17 cellular contexts compared by ENCODE assay signal in the genomic region with DNA sequence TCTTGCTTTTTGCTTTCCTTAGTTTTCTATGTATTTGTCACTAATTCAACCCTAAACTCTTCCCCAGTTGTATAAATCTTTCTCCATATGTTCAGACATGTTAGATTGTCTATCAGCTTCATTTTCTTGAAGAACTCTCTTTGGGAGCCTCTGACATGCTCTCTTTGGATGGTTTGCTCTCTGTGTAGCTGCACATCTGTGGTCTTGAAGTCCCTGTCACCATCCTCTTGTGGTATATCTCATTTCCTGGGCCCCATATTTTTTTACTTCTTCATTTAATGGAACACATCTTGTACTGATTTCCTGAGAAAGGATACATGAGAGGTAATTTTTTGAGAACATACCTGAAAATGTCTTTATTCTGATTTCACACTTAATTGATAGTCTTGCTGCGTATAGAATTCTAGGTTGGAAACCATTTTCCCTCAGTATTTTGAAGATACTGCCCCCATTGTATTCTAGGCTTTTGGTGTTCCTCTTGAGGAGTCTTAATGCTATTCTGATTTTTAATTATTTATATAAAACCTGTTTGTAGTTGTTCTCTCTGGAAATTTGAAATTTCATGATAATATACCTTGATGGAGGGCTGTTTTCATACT.
"Had no signal": no experiment of that assay in that cellular context is flagged by ENCODE, and none has a peak within 500 bp of the region (broad histone marks: within the 10 kb centered on the region; RNA-seq: fewer than 3 reads in every experiment).

No MANE protein-coding gene starts in this region.

- H3K9ac ChIP-seq: parathyroid adenoma had no signal

- H3K9me3 ChIP-seq: neutrophil, thyroid gland, vagina had no signal

- H2AFZ ChIP-seq: parathyroid adenoma had no signal

- DNase-seq: activated B cell treated with CpG ODN at 0.5 μM for 24 hours; activated CD8-positive, alpha-beta memory T cell treated with anti-CD3 and anti-CD28 coated beads, Interleukin-2, amount 50 U/mL, for 4 hours; activated gamma-delta T cell treated with Interleukin-2 at 50 U/mL for 16 hours; activated naive CD8-positive, alpha-beta T cell treated with anti-CD3 and anti-CD28 coated beads, Interleukin-2, amount 50 U/mL, for 24 hours; activated T-cell treated with anti-CD3 and anti-CD28 coated beads, Interleukin-2, amount 50 U/mL, for 48 hours; aorta; cortex of kidney; effector memory CD4-positive, alpha-beta T cell; foreskin keratinocyte; left ventricle myocardium inferior; naive thymus-derived CD4-positive, alpha-beta T cell; stimulated activated CD4-positive, alpha-beta T cell treated with anti-CD3 and anti-CD28 coated beads, Interleukin-12 subunit alpha, Interleukin-12 subunit beta, amount 100 ng/mL, for 4 hours; stimulated activated CD4-positive, alpha-beta T cell treated with anti-CD3 and anti-CD28 coated beads, Interleukin-2, amount 100 ng/mL, for 24 hours; thyroid gland had no signal

- H3K27me3 Mint-ChIP-seq: activated B cell treated with CpG ODN at 0.5 μM for 24 hours; activated naive CD8-positive, alpha-beta T cell treated with anti-CD3 and anti-CD28 coated beads, Interleukin-2, amount 50 U/mL, for 24 hours; naive thymus-derived CD4-positive, alpha-beta T cell had no signal

- H3K4me3 Mint-ChIP-seq: activated B cell treated with CpG ODN at 0.5 μM for 24 hours; activated naive CD8-positive, alpha-beta T cell treated with anti-CD3 and anti-CD28 coated beads, Interleukin-2, amount 50 U/mL, for 24 hours had no signal

- H3K36me3 ChIP-seq: left ventricle myocardium inferior, neutrophil, thyroid gland, vagina had no signal

- H3K27me3 ChIP-seq: foreskin keratinocyte, neutrophil, thyroid gland, vagina had no signal

- H3K4me3 ChIP-seq: left ventricle myocardium inferior, thyroid gland, vagina had no signal

- H3K4me1 Mint-ChIP-seq: activated B cell treated with CpG ODN at 0.5 μM for 24 hours had no signal

- H3K27ac Mint-ChIP-seq: activated B cell treated with CpG ODN at 0.5 μM for 24 hours; activated naive CD8-positive, alpha-beta T cell treated with anti-CD3 and anti-CD28 coated beads, Interleukin-2, amount 50 U/mL, for 24 hours had no signal

- H3K27ac ChIP-seq: foreskin keratinocyte, left ventricle myocardium inferior, neutrophil, parathyroid adenoma, thyroid gland, vagina had no signal

- ATAC-seq: activated naive CD8-positive, alpha-beta T cell treated with anti-CD3 and anti-CD28 coated beads, Interleukin-2, amount 50 U/mL, for 24 hours; foreskin keratinocyte; naive thymus-derived CD4-positive, alpha-beta T cell had no signal

- H3K79me2 ChIP-seq: parathyroid adenoma had no signal

- H3K4me1 ChIP-seq: parathyroid adenoma, thyroid gland had no signal
